Comparison of ENCODE assay signal across 15 cellular contexts in genomic region chr20:14543040-14543439, GRCh38.
DNase-seq lines count a peak whose midpoint lies in the region; ATAC-seq and TF ChIP-seq lines count a peak whose summit lies in the region.
"Had no signal": no experiment of that assay in that cellular context is flagged by ENCODE, and none has a peak within 500 bp of the region (broad histone marks: within the 10 kb centered on the region; RNA-seq: fewer than 3 reads in every experiment).

No MANE protein-coding gene starts in this region.

- H3K4me1 ChIP-seq in RWPE2 (ENCODE audit: insufficient read depth, poor library complexity, severe bottlenecking), result no peaks in the 10 kb centered on the region
- H3K4me1 ChIP-seq in A673 (ENCODE audit: insufficient read depth, low read length, poor library complexity, severe bottlenecking), result no peaks in the 10 kb centered on the region

- peak; percentile 0 for DNase-seq in ELR (ENCODE audit: low read depth)
- no peak for DNase-seq in RWPE2 (ENCODE audit: low spot score)
- DNase-seq in epithelial cell of esophagus (ENCODE audit: low read depth), result peak; percentile 24
- peak; percentile 13 for DNase-seq in skeletal muscle cell (ENCODE audit: low read depth)
- no peak for DNase-seq in HuH-7 (ENCODE audit: low spot score)
- no peak for DNase-seq in A673 (ENCODE audit: low spot score)
- DNase-seq: 8988T; ACHN; CD4-positive, CD25-positive, alpha-beta regulatory T cell; DMS53; H7; KG1 had no signal

- H3K27me3 ChIP-seq in RWPE2 (ENCODE audit: insufficient read depth, poor library complexity, severe bottlenecking) (no peaks in the 10 kb centered on the region), A673 (replicated peaks; ENCODE audit: insufficient read depth, low read depth, low read length, poor library complexity) (no peaks in the 10 kb centered on the region)
- H3K27me3 ChIP-seq: BLaER1 treated with 17β-estradiol and CSF1 and Interleukin-3, amounts not matched to agents 10 nM and 100 nM had no signal

- H3K27ac ChIP-seq in RWPE2 (ENCODE audit: poor library complexity, severe bottlenecking), result no peak overlapping the region
- no peak overlapping the region for H3K27ac ChIP-seq in A673 (ENCODE audit: low read depth, low read length, poor library complexity, severe bottlenecking)
- H3K27ac ChIP-seq: BLaER1 treated with 17β-estradiol and CSF1 and Interleukin-3, amounts not matched to agents 10 nM and 100 nM had no signal

- no peaks in the 10 kb centered on the region for H3K9me3 ChIP-seq in RWPE2 (ENCODE audit: severe bottlenecking)
- H3K9me3 ChIP-seq in A673 (ENCODE audit: low read depth, low read length, poor library complexity, severe bottlenecking), result no peaks in the 10 kb centered on the region
- H3K9me3 ChIP-seq: BLaER1 treated with 17β-estradiol and CSF1 and Interleukin-3, amounts not matched to agents 10 nM and 100 nM had no signal

- no peaks in the 10 kb centered on the region for H3K36me3 ChIP-seq in RWPE2 (ENCODE audit: low read depth)
- no peaks in the 10 kb centered on the region for H3K36me3 ChIP-seq in A673 (ENCODE audit: insufficient read depth, low read length, poor library complexity, severe bottlenecking)
- H3K36me3 ChIP-seq: BLaER1 treated with 17β-estradiol and CSF1 and Interleukin-3, amounts not matched to agents 10 nM and 100 nM had no signal

- H3K4me3 ChIP-seq in RWPE2 (ENCODE audit: severe bottlenecking) (no peak overlapping the region), epithelial cell of esophagus (ENCODE audit: low read length) (no peak overlapping the region), skeletal muscle cell (ENCODE audit: low read depth, low read length) (no peak overlapping the region), A673 (ENCODE audit: low read depth, low read length, poor library complexity, severe bottlenecking) (no peak overlapping the region)
- H3K4me3 ChIP-seq: BLaER1 treated with 17β-estradiol and CSF1 and Interleukin-3, amounts not matched to agents 10 nM and 100 nM; GM23338 had no signal

- ATAC-seq in RWPE2 (ENCODE audit: low read depth), result peak; percentile 64; the same call in 2 of the 3 replicates
- no peak for ATAC-seq in GM21529 (IDR thresholded peaks at IDR 0.05; ENCODE audit: unreplicated experiment)
- ATAC-seq: GM23338 had no signal

- BruUV-seq in A673 (replicated peaks; lab: Mats Ljungman, UMichigan), result no TSS peak

- CTCF ChIA-PET in A673 (lab: Charles Lee), result no interaction called here

- POLR2A ChIA-PET in A673 (lab: Charles Lee; ENCODE audit: low non-redundant PET), result no interaction called here

- TF ChIP-seq CTCF in RWPE2 (IDR thresholded peaks at IDR 0.05; ENCODE audit: poor library complexity, severe bottlenecking) (no peak), epithelial cell of esophagus (IDR thresholded peaks at IDR 0.05; ENCODE audit: insufficient read depth, low read depth, low read length, missing control alignments) (no peak), A673 (conservative IDR thresholded peaks at IDR 0.05; ENCODE audit: low read depth, low read length) (no peak)

- intact Hi-C loops in A673 (cut with micrococcal nuclease; ENCODE audit: unreplicated experiment), result no loop called here

Comparison
In these comparisons a context has a peak if more than half of its experiments do, and no peak if none do; other contexts are left out.
1. DNase-seq: peak in ELR (single experiment), epithelial cell of esophagus (single experiment) and skeletal muscle cell (single experiment); none in RWPE2 (single experiment), HuH-7 (single experiment) and A673 (single experiment).